In the genomic region with DNA sequence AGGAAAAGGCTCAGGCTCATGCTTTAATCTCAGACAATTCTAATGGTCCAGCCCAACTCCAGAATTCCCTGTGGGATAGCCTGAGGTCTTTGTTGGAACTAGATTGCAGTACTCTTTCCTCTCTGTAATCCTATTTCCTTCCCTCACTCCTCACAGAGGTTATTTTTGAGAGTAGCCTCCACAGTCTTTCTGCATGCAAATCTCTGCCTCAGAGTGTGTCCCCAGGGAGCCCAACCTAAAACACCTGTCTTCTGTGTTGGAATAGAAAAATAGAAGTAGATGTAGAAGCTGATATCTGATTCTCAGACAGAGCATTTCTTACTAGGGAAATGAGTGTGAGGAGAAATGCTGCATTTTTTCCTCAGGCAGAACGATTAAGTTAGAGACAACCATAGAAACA, we compare ENCODE assay signal across 17 cellular contexts.
"Had no signal": no experiment of that assay in that cellular context is flagged by ENCODE, and none has a peak within 500 bp of the region (broad histone marks: within the 10 kb centered on the region; RNA-seq: fewer than 3 reads in every experiment).

No MANE protein-coding gene starts in this region.

- ATAC-seq: activated T-cell treated with anti-CD3 and anti-CD28 coated beads, Interleukin-2, amount 50 U/mL, for 72 hours; left ventricle myocardium superior had no signal

- H3K9me3 ChIP-seq: breast epithelium, right atrium auricular region, stomach, thoracic aorta had no signal

- H3K4me1 ChIP-seq: breast epithelium, right atrium auricular region, stomach had no signal

- H3K27ac ChIP-seq: breast epithelium, right atrium auricular region, skin epidermis, stomach, thoracic aorta had no signal

- H3K36me3 Mint-ChIP-seq: activated naive CD8-positive, alpha-beta T cell treated with anti-CD3 and anti-CD28 coated beads, Interleukin-2, amount 10 ng/mL, durations not matched to agents 7 days and 5 days had no signal

- H3K27me3 ChIP-seq: breast epithelium, right atrium auricular region, stomach had no signal

- H3K9me3 Mint-ChIP-seq: activated CD4-positive, alpha-beta memory T cell treated with anti-CD3 and anti-CD28 coated beads, Interleukin-2, amount 10 ng/mL, durations not matched to agents 7 days and 5 days; activated naive CD8-positive, alpha-beta T cell treated with anti-CD3 and anti-CD28 coated beads, Interleukin-2, amount 10 ng/mL, durations not matched to agents 7 days and 5 days; endodermal cell had no signal

- H3K36me3 ChIP-seq: breast epithelium, right atrium auricular region, stomach, thoracic aorta had no signal

- H3K4me3 Mint-ChIP-seq: activated CD4-positive, alpha-beta memory T cell treated with anti-CD3 and anti-CD28 coated beads, Interleukin-2, amount 10 ng/mL, durations not matched to agents 7 days and 5 days; activated naive CD8-positive, alpha-beta T cell treated with anti-CD3 and anti-CD28 coated beads, Interleukin-2, amount 10 ng/mL, durations not matched to agents 7 days and 5 days; activated T-cell treated with anti-CD3 and anti-CD28 coated beads, Interleukin-2, amount 50 U/mL, for 72 hours; endodermal cell had no signal

- H3K4me1 Mint-ChIP-seq: activated CD4-positive, alpha-beta memory T cell treated with anti-CD3 and anti-CD28 coated beads, Interleukin-2, amount 10 ng/mL, durations not matched to agents 7 days and 5 days; activated naive CD8-positive, alpha-beta T cell treated with anti-CD3 and anti-CD28 coated beads, Interleukin-2, amount 10 ng/mL, durations not matched to agents 7 days and 5 days had no signal

- DNase-seq: activated CD4-positive, alpha-beta memory T cell treated with anti-CD3 and anti-CD28 coated beads, Interleukin-2, amount 10 ng/mL, durations not matched to agents 7 days and 5 days; activated CD8-positive, alpha-beta memory T cell treated with anti-CD3 and anti-CD28 coated beads, Interleukin-2, amount 50 U/mL, for 4 hours; activated naive CD8-positive, alpha-beta T cell treated with anti-CD3 and anti-CD28 coated beads, Interleukin-2, amount 10 ng/mL, durations not matched to agents 7 days and 5 days; activated T-cell treated with anti-CD3 and anti-CD28 coated beads, Interleukin-2, amount 50 U/mL, for 72 hours; aorta; dermis blood vessel endothelial cell; endodermal cell; erythroblast; kidney; left ventricle myocardium superior; posterior cingulate gyrus; stimulated activated CD4-positive, alpha-beta T cell treated with anti-CD3 and anti-CD28 coated beads, Interleukin-4, amount 100 ng/mL, for 4 hours; stomach had no signal

- H3K27ac Mint-ChIP-seq: activated CD4-positive, alpha-beta memory T cell treated with anti-CD3 and anti-CD28 coated beads, Interleukin-2, amount 10 ng/mL, durations not matched to agents 7 days and 5 days; activated naive CD8-positive, alpha-beta T cell treated with anti-CD3 and anti-CD28 coated beads, Interleukin-2, amount 10 ng/mL, durations not matched to agents 7 days and 5 days; activated T-cell treated with anti-CD3 and anti-CD28 coated beads, Interleukin-2, amount 50 U/mL, for 72 hours; endodermal cell had no signal

- H3K27me3 Mint-ChIP-seq: activated CD4-positive, alpha-beta memory T cell treated with anti-CD3 and anti-CD28 coated beads, Interleukin-2, amount 10 ng/mL, durations not matched to agents 7 days and 5 days; activated naive CD8-positive, alpha-beta T cell treated with anti-CD3 and anti-CD28 coated beads, Interleukin-2, amount 10 ng/mL, durations not matched to agents 7 days and 5 days had no signal

- H3K4me3 ChIP-seq: breast epithelium, right atrium auricular region, skin epidermis, stomach, thoracic aorta had no signal
